ENCODE assay signal across 8 cellular contexts in the genomic region with DNA sequence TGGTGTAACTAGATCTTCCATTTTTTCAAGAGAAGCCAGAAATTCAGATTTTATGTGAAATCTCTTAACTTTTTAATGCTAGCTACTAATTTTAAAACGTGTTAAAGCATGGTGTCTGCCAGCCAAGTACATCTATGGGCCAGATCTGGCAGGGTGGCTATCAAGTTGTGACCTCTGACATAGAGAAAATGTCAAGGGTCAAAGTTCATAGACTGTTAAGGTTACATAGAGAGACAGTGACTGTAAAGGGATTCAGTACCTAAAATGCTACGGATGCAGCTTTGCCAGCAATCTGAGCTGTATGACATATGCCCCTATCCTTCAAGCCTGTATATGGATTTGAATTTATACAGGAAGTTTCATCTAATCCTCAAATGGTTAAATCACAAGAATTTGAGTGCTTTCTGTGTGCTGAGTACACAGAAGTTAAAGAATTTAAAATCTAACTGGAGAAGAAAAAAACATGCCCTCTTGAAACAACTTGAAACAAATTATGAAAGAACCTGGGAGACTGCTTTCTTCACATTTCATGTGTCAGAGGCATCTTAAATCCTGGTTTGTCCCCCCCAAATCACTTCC. TPM values are rescaled to one million over a fixed set of nuclear protein-coding genes. Genes with fewer than 3 reads are reported as not detected.
DNase-seq lines count a peak whose midpoint lies in the region; ATAC-seq and TF ChIP-seq lines count a peak whose summit lies in the region.

No MANE protein-coding gene starts in this region.

- H3K27ac ChIP-seq in duodenal mucosa (ENCODE audit: low read depth, low read length) = peak overlapping the region; percentile 79
- H3K27ac ChIP-seq in neuronal stem cell (replicated peaks; ENCODE audit: low read length) = no peak overlapping the region

- ATAC-seq in left lobe of liver = no peak

- no peaks in the 10 kb centered on the region; the same call in 1 of the 2 replicates for H3K27me3 ChIP-seq in BJ (ENCODE audit: control insufficient read depth, insufficient read depth, low read length)
- no peaks in the 10 kb centered on the region for H3K27me3 ChIP-seq in duodenal mucosa (ENCODE audit: control insufficient read depth in 1 of 2, insufficient read depth in 2 of 2, low read length in 2 of 2)
- peaks cover 0 to 28% (median 14%) of the 10 kb centered on the region in 3 experiments for H3K27me3 ChIP-seq in neuronal stem cell (ENCODE audit: control insufficient read depth in 3 of 3, insufficient read depth in 3 of 3, low read depth in 1 of 3, low read length in 3 of 3)

- H3K9ac ChIP-seq in duodenal mucosa (ENCODE audit: low read depth in 1 of 2, low read length in 2 of 2) (peak overlapping the region; percentile 48), neuronal stem cell (ENCODE audit: low read depth, low read length, poor library complexity) (no peak overlapping the region)

- no peak overlapping the region for H2BK120ac ChIP-seq in neuronal stem cell (ENCODE audit: low read depth, low read length)

- CTCF ChIA-PET in BJ (lab: Yijun Ruan, JAX) = interaction anchor here (0.6 to 5.9 kb wide), 3 partner anchors 60 to 148 kb away, joined by 3 to 20 read pairs (median 3); a partner anchor contains a TSS

- POLR2A ChIA-PET in BJ (lab: Charles Lee) = no interaction called here

- H3K4me1 ChIP-seq in duodenal mucosa (ENCODE audit: control insufficient read depth in 1 of 2, insufficient read depth in 2 of 2, low read length in 2 of 2) = peaks cover 12 to 27% of the 10 kb centered on the region in 2 donors
- peaks cover 4 to 11% of the 10 kb centered on the region in 2 donors for H3K4me1 ChIP-seq in neuronal stem cell (ENCODE audit: control insufficient read depth in 2 of 2, insufficient read depth in 1 of 2, low read depth in 1 of 2, low read length in 2 of 2)

- H3K4me3 ChIP-seq in BJ (ENCODE audit: low read depth, low read length) = peak overlapping the region; percentile 64
- peak overlapping the region; percentile 55 for H3K4me3 ChIP-seq in LNCaP clone FGC (ENCODE audit: low read depth, low read length)
- H3K4me3 ChIP-seq in duodenal mucosa (ENCODE audit: low read depth in 1 of 2, low read length in 2 of 2) = peak overlapping the region; percentile 86
- H3K4me3 ChIP-seq in neuronal stem cell (ENCODE audit: low read length in 2 of 2) = peak overlapping the region in 1 of 2 donors; percentile 57

- H3K9me3 ChIP-seq in duodenal mucosa (ENCODE audit: control insufficient read depth in 1 of 2, low read length in 2 of 2) (no peaks in the 10 kb centered on the region), neuronal stem cell (replicated peaks in 1 of 2; ENCODE audit: control insufficient read depth in 2 of 2, insufficient read depth in 1 of 2, low read depth in 1 of 2, low read length in 2 of 2) (peaks cover 0 to 4% of the 10 kb centered on the region in 2 donors)

- no peak overlapping the region for H3K4ac ChIP-seq in neuronal stem cell (ENCODE audit: low read length)

- H2BK12ac ChIP-seq in neuronal stem cell (ENCODE audit: low read length) = no peak overlapping the region

- no peak overlapping the region for H2BK5ac ChIP-seq in neuronal stem cell (ENCODE audit: low read length)

- WGBS in neuronal stem cell (ENCODE audit: extremely low coverage in 2 of 2, insufficient read length in 2 of 2, insufficient replicate concordance in 1 of 2), 2 donors = no CpG with 5 or more reads among the region's 2 CpGs

- no peak for TF ChIP-seq CTCF in BJ (IDR thresholded peaks at IDR 0.05; ENCODE audit: insufficient read depth, low read depth, low read length)
- TF ChIP-seq CTCF in LNCaP clone FGC (IDR thresholded peaks at IDR 0.05; ENCODE audit: control insufficient read depth, extremely low read depth, insufficient read depth) = no peak

- H3K4me2 ChIP-seq in neuronal stem cell (ENCODE audit: insufficient read depth, low read length, poor library complexity, severe bottlenecking) = no peak overlapping the region

- H2BK15ac ChIP-seq in neuronal stem cell (ENCODE audit: low read length) = no peak overlapping the region

- no peak overlapping the region for H4K8ac ChIP-seq in neuronal stem cell (ENCODE audit: low read depth, low read length)

- no peak overlapping the region for H4K91ac ChIP-seq in neuronal stem cell (ENCODE audit: low read depth, low read length, poor library complexity)

- no peak overlapping the region for H2AK5ac ChIP-seq in neuronal stem cell (ENCODE audit: low read depth, low read length)

- H3K23ac ChIP-seq in neuronal stem cell (ENCODE audit: low read depth, low read length, poor library complexity) = no peak overlapping the region

- H3K18ac ChIP-seq in neuronal stem cell (ENCODE audit: low read length) = no peak overlapping the region

- no peak for DNase-seq in BJ (ENCODE audit: low read depth)
- DNase-seq in LNCaP clone FGC (ENCODE audit: low read depth) = no peak
- DNase-seq in neuronal stem cell (ENCODE audit: low spot score) = no peak
- no peak for DNase-seq in OCI-M1 (lab: John Stamatoyannopoulos, UW)
- no peak for DNase-seq in NCI-H146 treated with DMSO at 0.1 percent for 48 hours (lab: John Stamatoyannopoulos, UW; ENCODE audit: unreplicated experiment)
- DNase-seq in NCI-H2107 (lab: John Stamatoyannopoulos, UW) = no peak
- no peak for DNase-seq in left lobe of liver (ENCODE audit: low spot score)

- peak overlapping the region; percentile 95 for H2AFZ ChIP-seq in neuronal stem cell (ENCODE audit: low read length)

- no peaks in the 10 kb centered on the region for H3K36me3 ChIP-seq in BJ (ENCODE audit: control insufficient read depth, insufficient read depth, low read length)
- H3K36me3 ChIP-seq in duodenal mucosa (ENCODE audit: control insufficient read depth in 1 of 2, insufficient read depth in 2 of 2, low read length in 2 of 2) = no peaks in the 10 kb centered on the region
- H3K36me3 ChIP-seq in neuronal stem cell (replicated peaks in 1 of 2; ENCODE audit: control insufficient read depth in 2 of 2, insufficient read depth in 2 of 2, low read length in 2 of 2) = no peaks in the 10 kb centered on the region

- no peaks in the 10 kb centered on the region for H3K79me1 ChIP-seq in neuronal stem cell (ENCODE audit: low read depth, low read length)

- no peak overlapping the region for H3K14ac ChIP-seq in neuronal stem cell (ENCODE audit: low read length)

RNA-seq across cellular contexts. Expression of a gene that starts 1.0 kb away (rescaled TPM):
- 18.9 and 19.4 TPM in 2 replicates for polyA plus RNA-seq in BJ (2011; rRNA removed)
- 22.3 and 28.4 TPM in 2 replicates for polyA minus RNA-seq in BJ (2011; rRNA and poly(A)+ RNA removed)
- polyA plus RNA-seq in neuronal stem cell (2013, experiment 1 of 2) = 0.50 TPM
- polyA plus RNA-seq in neuronal stem cell (2013, experiment 2 of 2) = 0.43 TPM
- 2.9 TPM for total RNA-seq in left lobe of liver

RNA-seq across cellular contexts. Expression of a gene that starts 52.5 kb away (rescaled TPM):
- polyA plus RNA-seq in BJ (2011; rRNA removed) = 20.9 and 30.2 TPM in 2 replicates
- 18.4 and 27.0 TPM in 2 replicates for polyA minus RNA-seq in BJ (2011; rRNA and poly(A)+ RNA removed)
- 23.4 TPM for polyA plus RNA-seq in neuronal stem cell (2013, experiment 1 of 2)
- polyA plus RNA-seq in neuronal stem cell (2013, experiment 2 of 2) = 23.4 TPM
- total RNA-seq in left lobe of liver = 7.5 TPM
